Comparison of ENCODE assay signal across 15 cellular contexts in genomic region chr21:28235169-28235892, GRCh38.
A peak's percentile ranks its signal among the peaks of the same experiment; 100 is the strongest.
DNase-seq lines count a peak whose midpoint lies in the region; ATAC-seq and TF ChIP-seq lines count a peak whose summit lies in the region.
"Had no signal": no experiment of that assay in that cellular context is flagged by ENCODE, and none has a peak within 500 bp of the region (broad histone marks: within the 10 kb centered on the region; RNA-seq: fewer than 3 reads in every experiment).

No MANE protein-coding gene starts in this region.

- no peak overlapping the region for H3K4me3 Mint-ChIP-seq in GM23338
- H3K4me3 Mint-ChIP-seq in activated CD4-positive, alpha-beta T cell treated with anti-CD3 and anti-CD28 coated beads, Interleukin-2, amount 10 ng/mL, durations not matched to agents 7 days and 5 days: no peak overlapping the region
- H3K4me3 Mint-ChIP-seq: activated naive CD8-positive, alpha-beta T cell had no signal

- H4K20me1 ChIP-seq in GM23338 (replicated peaks; ENCODE audit: insufficient read depth): no peaks in the 10 kb centered on the region
- no peaks in the 10 kb centered on the region for H4K20me1 ChIP-seq in PC-3 (ENCODE audit: low read length)
- H4K20me1 ChIP-seq in osteoblast (ENCODE audit: insufficient read depth, low read length): no peaks in the 10 kb centered on the region

- no peak overlapping the region for H2AFZ ChIP-seq in GM23338
- no peak overlapping the region for H2AFZ ChIP-seq in PC-3 (ENCODE audit: low read length)
- peak overlapping the region; percentile 37 for H2AFZ ChIP-seq in osteoblast (ENCODE audit: low read length)
- H2AFZ ChIP-seq: parathyroid adenoma had no signal

- TF ChIP-seq CTCF in GM23338 (conservative IDR thresholded peaks at IDR 0.05; ENCODE audit: low read depth in 2 of 2) (peak; percentile 33 to 42), PC-3 (conservative IDR thresholded peaks at IDR 0.05; ENCODE audit: low read depth, low read length) (peak; percentile 42; the same call in 1 of the 2 replicates), fibroblast of pulmonary artery (IDR thresholded peaks at IDR 0.05; ENCODE audit: low read length, missing control alignments) (peak; percentile 33), osteoblast (IDR thresholded peaks at IDR 0.05; ENCODE audit: extremely low read depth, low read depth, low read length) (peak; percentile 26)

- no peaks in the 10 kb centered on the region for H3K4me1 Mint-ChIP-seq in GM23338
- no peaks in the 10 kb centered on the region for H3K4me1 Mint-ChIP-seq in activated CD4-positive, alpha-beta T cell treated with anti-CD3 and anti-CD28 coated beads, Interleukin-2, amount 10 ng/mL, durations not matched to agents 7 days and 5 days

- H3K9me3 Mint-ChIP-seq in GM23338: no peaks in the 10 kb centered on the region
- no peaks in the 10 kb centered on the region for H3K9me3 Mint-ChIP-seq in activated CD4-positive, alpha-beta T cell treated with anti-CD3 and anti-CD28 coated beads, Interleukin-2, amount 10 ng/mL, durations not matched to agents 7 days and 5 days

- intact Hi-C loops in PC-3 (cut with micrococcal nuclease): no loop called here

- H3F3A ChIP-seq in GM23338 (replicated peaks; ENCODE audit: low read depth): no peaks in the 10 kb centered on the region
- H3F3A ChIP-seq in PC-3 (ENCODE audit: low read length, unreplicated experiment): no peaks in the 10 kb centered on the region

- no peaks in the 10 kb centered on the region for H3K9me3 ChIP-seq in PC-3 (ENCODE audit: low read length)
- H3K9me3 ChIP-seq in osteoblast (ENCODE audit: low read depth, low read length): no peaks in the 10 kb centered on the region
- H3K9me3 ChIP-seq: vagina had no signal

- no peaks in the 10 kb centered on the region for H3K9me2 ChIP-seq in GM23338 (ENCODE audit: insufficient read depth)
- H3K9me2 ChIP-seq in PC-3 (replicated peaks; ENCODE audit: low read length): no peaks in the 10 kb centered on the region

- no peaks in the 10 kb centered on the region for H3K36me3 ChIP-seq in GM23338 (ENCODE audit: insufficient read depth)
- no peaks in the 10 kb centered on the region for H3K36me3 ChIP-seq in PC-3 (ENCODE audit: low read depth, low read length)
- H3K36me3 ChIP-seq in osteoblast (ENCODE audit: insufficient read depth, low read length): no peaks in the 10 kb centered on the region
- H3K36me3 ChIP-seq: vagina had no signal

- H3K4me3 ChIP-seq in GM23338: no peak overlapping the region
- H3K4me3 ChIP-seq in PC-3 (ENCODE audit: low read length): no peak overlapping the region
- H3K4me3 ChIP-seq in fibroblast of pulmonary artery (replicated peaks; ENCODE audit: low read depth, low read length): no peak overlapping the region
- H3K4me3 ChIP-seq in osteoblast (ENCODE audit: insufficient read depth, low read length): no peak overlapping the region
- H3K4me3 ChIP-seq: vagina had no signal

- H3K4me2 ChIP-seq in GM23338 (no peak overlapping the region), PC-3 (ENCODE audit: low read length) (no peak overlapping the region), osteoblast (ENCODE audit: insufficient read depth, low read length) (no peak overlapping the region)

- ATAC-seq in GM23338: peak; percentile 71
- peak; percentile 31; the same call in 1 of the 2 replicates for ATAC-seq in PC-3
- ATAC-seq in HG03378 (IDR thresholded peaks at IDR 0.05; ENCODE audit: unreplicated experiment): no peak

- no peak overlapping the region for H3K9ac ChIP-seq in PC-3 (ENCODE audit: low read length)
- H3K9ac ChIP-seq: parathyroid adenoma had no signal

- POLR2A ChIA-PET in PC-3 (lab: Charles Lee; ENCODE audit: unreplicated experiment): no interaction called here
- POLR2A ChIA-PET in activated CD4-positive, alpha-beta T cell treated with anti-CD3 and anti-CD28 coated beads, Interleukin-2, amount 10 ng/mL, durations not matched to agents 7 days and 5 days (lab: Charles Lee): interaction anchor here (0.6 kb wide), 1 partner anchor 478 kb away, joined by 3 read pairs; no protein-coding TSS in a partner anchor

- H3K27me3 ChIP-seq in GM23338 (ENCODE audit: insufficient read depth) (no peaks in the 10 kb centered on the region), PC-3 (ENCODE audit: low read length) (no peaks in the 10 kb centered on the region), osteoblast (ENCODE audit: insufficient read depth, low read length) (no peaks in the 10 kb centered on the region)
- H3K27me3 ChIP-seq: vagina had no signal

- H3K27ac Mint-ChIP-seq in GM23338: no peak overlapping the region
- H3K27ac Mint-ChIP-seq in activated CD4-positive, alpha-beta T cell treated with anti-CD3 and anti-CD28 coated beads, Interleukin-2, amount 10 ng/mL, durations not matched to agents 7 days and 5 days: no peak overlapping the region
- H3K27ac Mint-ChIP-seq: activated naive CD8-positive, alpha-beta T cell had no signal

- H3K4me1 ChIP-seq in GM23338 (ENCODE audit: insufficient read depth): no peaks in the 10 kb centered on the region
- H3K4me1 ChIP-seq in PC-3 (ENCODE audit: insufficient read depth, low read length): peaks cover 12% of the 10 kb centered on the region
- H3K4me1 ChIP-seq in osteoblast (ENCODE audit: insufficient read depth, low read length): peaks cover 17% of the 10 kb centered on the region
- H3K4me1 ChIP-seq: parathyroid adenoma had no signal

- DNase-seq in GM23338 (ENCODE audit: low spot score): peak; percentile 40
- no peak for DNase-seq in PC-3
- DNase-seq in fibroblast of pulmonary artery (ENCODE audit: low read depth): peak; percentile 48
- DNase-seq in osteoblast (ENCODE audit: insufficient read length, low spot score, missing footprints): no peak
- DNase-seq in activated CD4-positive, alpha-beta T cell treated with anti-CD3 and anti-CD28 coated beads, Interleukin-2, amount 10 ng/mL, durations not matched to agents 7 days and 5 days: no peak
- no peak for DNase-seq in caudate nucleus (lab: John Stamatoyannopoulos, UW)
- DNase-seq in NCI-H524 (lab: John Stamatoyannopoulos, UW): no peak
- DNase-seq: activated CD4-positive, alpha-beta T cell treated with anti-CD3 and anti-CD28 coated beads, Interleukin-2, amount 50 U/mL, for 1 hour; effector CD8-positive, alpha-beta T cell; NCI-H1436 treated with DMSO at 0.1 percent for 48 hours; RPMI8226 had no signal

- H3K27ac ChIP-seq in GM23338 (ENCODE audit: low read depth): no peak overlapping the region
- H3K27ac ChIP-seq in PC-3 (ENCODE audit: low read length): no peak overlapping the region
- H3K27ac ChIP-seq in osteoblast (ENCODE audit: low read depth, low read length): no peak overlapping the region
- no peak overlapping the region for H3K27ac ChIP-seq in caudate nucleus (ENCODE audit: low read depth, low read length)
- H3K27ac ChIP-seq: parathyroid adenoma, vagina had no signal

- CTCF ChIA-PET in PC-3 (lab: Charles Lee): no interaction called here
- CTCF ChIA-PET in activated CD4-positive, alpha-beta T cell treated with anti-CD3 and anti-CD28 coated beads, Interleukin-2, amount 10 ng/mL, durations not matched to agents 7 days and 5 days (lab: Charles Lee): no interaction called here

- H3K79me2 ChIP-seq in GM23338 (replicated peaks; ENCODE audit: insufficient read depth): no peaks in the 10 kb centered on the region
- H3K79me2 ChIP-seq in PC-3 (ENCODE audit: low read length): no peaks in the 10 kb centered on the region
- no peaks in the 10 kb centered on the region for H3K79me2 ChIP-seq in osteoblast (ENCODE audit: insufficient read depth, low read length)
- H3K79me2 ChIP-seq: parathyroid adenoma had no signal

- no TSS peak for BruUV-seq in PC-3 (replicated peaks; lab: Mats Ljungman, UMichigan)

- peaks cover 3% of the 10 kb centered on the region for H3K27me3 Mint-ChIP-seq in GM23338 (ENCODE audit: insufficient read depth, low read depth, poor library complexity)
- no peaks in the 10 kb centered on the region for H3K27me3 Mint-ChIP-seq in activated CD4-positive, alpha-beta T cell treated with anti-CD3 and anti-CD28 coated beads, Interleukin-2, amount 10 ng/mL, durations not matched to agents 7 days and 5 days

- no peaks in the 10 kb centered on the region for H3K36me3 Mint-ChIP-seq in GM23338 (ENCODE audit: low read depth)
- no peaks in the 10 kb centered on the region for H3K36me3 Mint-ChIP-seq in activated CD4-positive, alpha-beta T cell treated with anti-CD3 and anti-CD28 coated beads, Interleukin-2, amount 10 ng/mL, durations not matched to agents 7 days and 5 days (ENCODE audit: low read depth)
- H3K36me3 Mint-ChIP-seq: activated naive CD8-positive, alpha-beta T cell had no signal

TF ChIP-seq in GM23338, 12 proteins besides CTCF, POLR2A, EP300 and RAD21 (continues in another document):
- no peak for TF ChIP-seq ZNF331 (CRISPR knock-in tag; IDR thresholded peaks at IDR 0.05; ENCODE audit: low read depth)
- TF ChIP-seq REST (IDR thresholded peaks at IDR 0.05; ENCODE audit: unreplicated experiment): no peak

Comparison
In these comparisons a context has a peak if more than half of its experiments do, and no peak if none do; other contexts are left out.
1. DNase-seq: peak in GM23338 (single experiment) and fibroblast of pulmonary artery (single experiment); none in PC-3 (single experiment), osteoblast (single experiment), activated CD4-positive, alpha-beta T cell treated with anti-CD3 and anti-CD28 coated beads, Interleukin-2, amount 10 ng/mL, durations not matched to agents 7 days and 5 days (single experiment), caudate nucleus (0 of 61) and NCI-H524 (0 of 2).
2. Peak in every context shown above with its lines, with median percentiles within 50 percentile points of each other: CTCF ChIP-seq.